Comparison of ENCODE assay signal across 22 cellular contexts in genomic region chr17:63688396-63689020, GRCh38. TPM values are rescaled to one million over a fixed set of nuclear protein-coding genes. Genes with fewer than 3 reads are reported as not detected.
DNase-seq lines count a peak whose midpoint lies in the region; ATAC-seq and TF ChIP-seq lines count a peak whose summit lies in the region.
"Had no signal": no experiment of that assay in that cellular context is flagged by ENCODE, and none has a peak within 500 bp of the region (broad histone marks: within the 10 kb centered on the region; RNA-seq: fewer than 3 reads in every experiment).

No MANE protein-coding gene starts in this region.

- no peaks in the 10 kb centered on the region for H3K27me3 Mint-ChIP-seq in activated T-cell treated with anti-CD3 and anti-CD28 coated beads, Interleukin-2, amount 50 U/mL, for 24 hours
- no peaks in the 10 kb centered on the region for H3K27me3 Mint-ChIP-seq in activated T-helper 17 cell treated with anti-CD3 and anti-CD28 coated beads, Interleukin-2, amount 50 U/mL, for 72 hours
- H3K27me3 Mint-ChIP-seq in activated T-helper 1 cell treated with anti-CD3 and anti-CD28 coated beads, Interleukin-12 subunit alpha, Interleukin-12 subunit beta, Interleukin-2, Interleukin-4 antibody, amounts not matched to agents 30 ng/mL and 10 ng/mL and 1 ng/mL, durations not matched to agents 14 hours and 24 hours and 36 hours (ENCODE audit: insufficient read depth): no peaks in the 10 kb centered on the region

- no peak overlapping the region for H3K23ac ChIP-seq in trophoblast cell (ENCODE audit: low read length)

- no peak overlapping the region for H4K91ac ChIP-seq in trophoblast cell (ENCODE audit: low read depth, low read length)

- TF ChIP-seq POLR2A in spleen (IDR thresholded peaks at IDR 0.05): no peak

- no peak overlapping the region for H2BK5ac ChIP-seq in trophoblast cell (ENCODE audit: low read depth, low read length, poor library complexity)

- no peaks in the 10 kb centered on the region for H3K79me2 ChIP-seq in trophoblast cell (ENCODE audit: control insufficient read depth, insufficient read depth, low read length, poor library complexity)

- H3K36me3 ChIP-seq in spleen: peaks cover 2 to 100% (median 72%) of the 10 kb centered on the region in 6 donors
- H3K36me3 ChIP-seq in trophoblast cell (ENCODE audit: control insufficient read depth in 1 of 2, insufficient read depth in 2 of 2, low read length in 2 of 2): peaks cover 29 to 34% of the 10 kb centered on the region in 2 experiments

- ATAC-seq in activated T-helper 17 cell treated with anti-CD3 and anti-CD28 coated beads, Interleukin-2, amount 50 U/mL, for 72 hours (replicated peaks): peak; percentile 37
- ATAC-seq in HG02610 (IDR thresholded peaks at IDR 0.05; ENCODE audit: unreplicated experiment): no peak

- peak; percentile 15 for TF ChIP-seq CTCF in GM12873 (IDR thresholded peaks at IDR 0.05; ENCODE audit: insufficient read depth, low read depth, low read length, missing control alignments)
- TF ChIP-seq CTCF in spleen (IDR thresholded peaks at IDR 0.05 in 8 of 11, conservative IDR thresholded peaks at IDR 0.05 in 3 of 11): no peak

- no peak overlapping the region for H2AFZ ChIP-seq in trophoblast cell (ENCODE audit: insufficient read depth, low read length, poor library complexity)

- H3K4ac ChIP-seq in trophoblast cell (ENCODE audit: low read depth, low read length): no peak overlapping the region

- WGBS in spleen, 5 donors: 74 to 93% (median 84%) methylated on average over 9 to 12 of the region's 12 CpGs
- no CpG with 5 or more reads among the region's 12 CpGs for WGBS in trophoblast cell (ENCODE audit: extremely low coverage, insufficient coverage, insufficient read length)

- no peak overlapping the region for H3K9ac ChIP-seq in trophoblast cell (ENCODE audit: low read length)
- H3K9ac ChIP-seq: BLaER1 had no signal

- no peaks in the 10 kb centered on the region for H3K79me1 ChIP-seq in trophoblast cell (ENCODE audit: low read length)

- no peak overlapping the region for H3K4me2 ChIP-seq in trophoblast cell (ENCODE audit: low read length)
- H3K4me2 ChIP-seq: BLaER1 had no signal

- no peak overlapping the region for H2BK12ac ChIP-seq in trophoblast cell (ENCODE audit: low read length)

- peaks cover 70% of the 10 kb centered on the region for H3K36me3 Mint-ChIP-seq in activated T-cell treated with anti-CD3 and anti-CD28 coated beads, Interleukin-2, amount 50 U/mL, for 24 hours (ENCODE audit: low read depth)
- H3K36me3 Mint-ChIP-seq in activated T-helper 17 cell treated with anti-CD3 and anti-CD28 coated beads, Interleukin-2, amount 50 U/mL, for 72 hours (ENCODE audit: low read depth): peaks cover 66% of the 10 kb centered on the region
- H3K36me3 Mint-ChIP-seq in activated T-helper 1 cell treated with anti-CD3 and anti-CD28 coated beads, Interleukin-12 subunit alpha, Interleukin-12 subunit beta, Interleukin-2, Interleukin-4 antibody, amounts not matched to agents 30 ng/mL and 10 ng/mL and 1 ng/mL, durations not matched to agents 14 hours and 24 hours and 36 hours (ENCODE audit: low read depth): peaks cover 31% of the 10 kb centered on the region

- peaks cover 0 to 13% (median under 1%) of the 10 kb centered on the region in 6 donors for H3K4me1 ChIP-seq in spleen
- no peaks in the 10 kb centered on the region for H3K4me1 ChIP-seq in trophoblast cell (ENCODE audit: control insufficient read depth in 1 of 2, insufficient read depth in 2 of 2, low read length in 2 of 2)
- H3K4me1 ChIP-seq: BLaER1, SJSA1 had no signal

- H2BK120ac ChIP-seq in trophoblast cell (ENCODE audit: insufficient read depth, low read length, poor library complexity): no peak overlapping the region

- no peaks in the 10 kb centered on the region for H3K27me3 ChIP-seq in spleen (replicated peaks in 1 of 7)
- no peaks in the 10 kb centered on the region for H3K27me3 ChIP-seq in trophoblast cell (ENCODE audit: insufficient read depth, low read length)
- H3K27me3 ChIP-seq: BLaER1, cardiac muscle cell, SJSA1, upper lobe of left lung had no signal

- no peaks in the 10 kb centered on the region for H3K9me3 Mint-ChIP-seq in activated T-cell treated with anti-CD3 and anti-CD28 coated beads, Interleukin-2, amount 50 U/mL, for 24 hours
- H3K9me3 Mint-ChIP-seq in activated T-helper 17 cell treated with anti-CD3 and anti-CD28 coated beads, Interleukin-2, amount 50 U/mL, for 72 hours: no peaks in the 10 kb centered on the region
- no peaks in the 10 kb centered on the region for H3K9me3 Mint-ChIP-seq in activated T-helper 1 cell treated with anti-CD3 and anti-CD28 coated beads, Interleukin-12 subunit alpha, Interleukin-12 subunit beta, Interleukin-2, Interleukin-4 antibody, amounts not matched to agents 30 ng/mL and 10 ng/mL and 1 ng/mL, durations not matched to agents 14 hours and 24 hours and 36 hours
- H3K9me3 Mint-ChIP-seq: activated T-helper 2 cell treated with anti-CD3 and anti-CD28 coated beads, Interferon-gamma antibody, Interleukin-2, Interleukin-4, amounts not matched to agents 10 μg/mL and 5 μg/mL and 100 μg/mL, durations not matched to agents 14 hours and 24 hours and 36 hours had no signal

- intact Hi-C loops in spleen (cut with DNase I; ENCODE audit: low total_unique reads): no loop called here
- intact Hi-C loops in activated T-helper 1 cell treated with anti-CD3 and anti-CD28 coated beads, Interleukin-12 subunit alpha, Interleukin-12 subunit beta, Interleukin-2, Interleukin-4 antibody, amounts not matched to agents 30 ng/mL and 10 ng/mL and 1 ng/mL, durations not matched to agents 14 hours and 24 hours and 36 hours (cut with micrococcal nuclease): no loop called here

- H3K27ac Mint-ChIP-seq in activated T-cell treated with anti-CD3 and anti-CD28 coated beads, Interleukin-2, amount 50 U/mL, for 24 hours: peak overlapping the region; percentile 82
- H3K27ac Mint-ChIP-seq in activated T-helper 17 cell treated with anti-CD3 and anti-CD28 coated beads, Interleukin-2, amount 50 U/mL, for 72 hours: peak overlapping the region; percentile 74
- no peak overlapping the region for H3K27ac Mint-ChIP-seq in activated T-helper 1 cell treated with anti-CD3 and anti-CD28 coated beads, Interleukin-12 subunit alpha, Interleukin-12 subunit beta, Interleukin-2, Interleukin-4 antibody, amounts not matched to agents 30 ng/mL and 10 ng/mL and 1 ng/mL, durations not matched to agents 14 hours and 24 hours and 36 hours

- H3K9me3 ChIP-seq in spleen (no peaks in the 10 kb centered on the region), trophoblast cell (ENCODE audit: insufficient read depth, low read depth, low read length) (no peaks in the 10 kb centered on the region)
- H3K9me3 ChIP-seq: BLaER1, SJSA1, upper lobe of left lung had no signal

- H3K14ac ChIP-seq in trophoblast cell (ENCODE audit: low read length): no peak overlapping the region

- no peak overlapping the region for H3K27ac ChIP-seq in spleen
- no peak overlapping the region for H3K27ac ChIP-seq in trophoblast cell (ENCODE audit: low read depth, low read length)
- H3K27ac ChIP-seq: BLaER1, cardiac muscle cell, SJSA1, upper lobe of left lung, WERI-Rb-1 had no signal

- no peak overlapping the region for H3K18ac ChIP-seq in trophoblast cell (ENCODE audit: low read length)

- H4K12ac ChIP-seq in trophoblast cell (ENCODE audit: low read depth, low read length): no peak overlapping the region

- H3K4me1 Mint-ChIP-seq in activated T-cell treated with anti-CD3 and anti-CD28 coated beads, Interleukin-2, amount 50 U/mL, for 24 hours (ENCODE audit: low read depth): peaks cover 25% of the 10 kb centered on the region
- H3K4me1 Mint-ChIP-seq in activated T-helper 17 cell treated with anti-CD3 and anti-CD28 coated beads, Interleukin-2, amount 50 U/mL, for 72 hours: peaks cover 9% of the 10 kb centered on the region
- H3K4me1 Mint-ChIP-seq in activated T-helper 1 cell treated with anti-CD3 and anti-CD28 coated beads, Interleukin-12 subunit alpha, Interleukin-12 subunit beta, Interleukin-2, Interleukin-4 antibody, amounts not matched to agents 30 ng/mL and 10 ng/mL and 1 ng/mL, durations not matched to agents 14 hours and 24 hours and 36 hours (ENCODE audit: low read depth): peaks cover 6% of the 10 kb centered on the region

- DNase-seq in activated T-cell treated with anti-CD3 and anti-CD28 coated beads, Interleukin-2, amount 50 U/mL, for 24 hours: no peak
- no peak for DNase-seq in activated T-cell treated with anti-CD3 and anti-CD28 coated beads, Interleukin-2, amount 50 U/mL, for 48 hours
- DNase-seq in spleen: peak; percentile 23
- no peak for DNase-seq in activated T-helper 1 cell treated with anti-CD3 and anti-CD28 coated beads, Interleukin-12 subunit alpha, Interleukin-12 subunit beta, Interleukin-2, Interleukin-4 antibody, amounts not matched to agents 30 ng/mL and 10 ng/mL and 1 ng/mL, durations not matched to agents 14 hours and 24 hours and 36 hours (ENCODE audit: low spot score)
- no peak for DNase-seq in trophoblast cell
- DNase-seq: activated CD8-positive, alpha-beta memory T cell treated with anti-CD3 and anti-CD28 coated beads for 24 hours; anterior cingulate cortex; Calu3; Karpas-422; NCI-H1694; NCI-H2171 treated with DMSO at 0.1 percent for 48 hours; NCI-H524 treated with DMSO at 0.1 percent for 48 hours; stimulated activated CD4-positive, alpha-beta T cell treated with anti-CD3 and anti-CD28 coated beads, Interleukin-4, amount 100 ng/mL, for 4 hours; upper lobe of left lung; WERI-Rb-1 had no signal

- H3K4me3 Mint-ChIP-seq in activated T-cell treated with anti-CD3 and anti-CD28 coated beads, Interleukin-2, amount 50 U/mL, for 24 hours: no peak overlapping the region
- H3K4me3 Mint-ChIP-seq in activated T-helper 17 cell treated with anti-CD3 and anti-CD28 coated beads, Interleukin-2, amount 50 U/mL, for 72 hours: no peak overlapping the region
- no peak overlapping the region for H3K4me3 Mint-ChIP-seq in activated T-helper 1 cell treated with anti-CD3 and anti-CD28 coated beads, Interleukin-12 subunit alpha, Interleukin-12 subunit beta, Interleukin-2, Interleukin-4 antibody, amounts not matched to agents 30 ng/mL and 10 ng/mL and 1 ng/mL, durations not matched to agents 14 hours and 24 hours and 36 hours

- no peak overlapping the region for H2AK5ac ChIP-seq in trophoblast cell (ENCODE audit: low read length)

- H4K8ac ChIP-seq in trophoblast cell (ENCODE audit: low read depth, low read length): no peak overlapping the region

- H3K4me3 ChIP-seq in spleen: no peak overlapping the region
- H3K4me3 ChIP-seq in trophoblast cell (ENCODE audit: low read depth, low read length): no peak overlapping the region
- H3K4me3 ChIP-seq: BLaER1, cardiac muscle cell, SJSA1, upper lobe of left lung had no signal

RNA-seq across cellular contexts. Expression of gene LIMD2, which starts 11.4 kb away (rescaled TPM):
- total RNA-seq in activated T-helper 17 cell treated with anti-CD3 and anti-CD28 coated beads, Interleukin-2, amount 50 U/mL, for 72 hours: 100 to 1,000 TPM; 101 to 144 TPM
- 100 to 1,000 TPM; 211 to 381 (median 249) TPM for total RNA-seq in spleen
- polyA plus RNA-seq in spleen: 100 to 1,000 TPM; 414 to 554 (median 480) TPM
- total RNA-seq in activated T-helper 1 cell treated with anti-CD3 and anti-CD28 coated beads, Interleukin-12 subunit alpha, Interleukin-12 subunit beta, Interleukin-2, Interleukin-4 antibody, amounts not matched to agents 30 ng/mL and 10 ng/mL and 1 ng/mL, durations not matched to agents 14 hours and 24 hours and 36 hours: 228 and 233 TPM in 2 replicates
- 25.4 TPM in 2 replicates for polyA plus RNA-seq in trophoblast cell (2013)

RNA-seq across cellular contexts. Expression of gene STRADA, which starts 53.1 kb away (rescaled TPM):
- total RNA-seq in activated T-helper 17 cell treated with anti-CD3 and anti-CD28 coated beads, Interleukin-2, amount 50 U/mL, for 72 hours: 10 to 100 TPM; 49.0 to 56.8 TPM
- 10 to 100 TPM; 43.9 to 72.0 (median 60.7) TPM for total RNA-seq in spleen
- 10 to 100 TPM; 20.5 to 31.3 (median 26.6) TPM for polyA plus RNA-seq in spleen
- 59.1 and 59.4 TPM in 2 replicates for total RNA-seq in activated T-helper 1 cell treated with anti-CD3 and anti-CD28 coated beads, Interleukin-12 subunit alpha, Interleukin-12 subunit beta, Interleukin-2, Interleukin-4 antibody, amounts not matched to agents 30 ng/mL and 10 ng/mL and 1 ng/mL, durations not matched to agents 14 hours and 24 hours and 36 hours
- 13.0 and 13.1 TPM in 2 replicates for polyA plus RNA-seq in trophoblast cell (2013)
